In the genomic region with DNA sequence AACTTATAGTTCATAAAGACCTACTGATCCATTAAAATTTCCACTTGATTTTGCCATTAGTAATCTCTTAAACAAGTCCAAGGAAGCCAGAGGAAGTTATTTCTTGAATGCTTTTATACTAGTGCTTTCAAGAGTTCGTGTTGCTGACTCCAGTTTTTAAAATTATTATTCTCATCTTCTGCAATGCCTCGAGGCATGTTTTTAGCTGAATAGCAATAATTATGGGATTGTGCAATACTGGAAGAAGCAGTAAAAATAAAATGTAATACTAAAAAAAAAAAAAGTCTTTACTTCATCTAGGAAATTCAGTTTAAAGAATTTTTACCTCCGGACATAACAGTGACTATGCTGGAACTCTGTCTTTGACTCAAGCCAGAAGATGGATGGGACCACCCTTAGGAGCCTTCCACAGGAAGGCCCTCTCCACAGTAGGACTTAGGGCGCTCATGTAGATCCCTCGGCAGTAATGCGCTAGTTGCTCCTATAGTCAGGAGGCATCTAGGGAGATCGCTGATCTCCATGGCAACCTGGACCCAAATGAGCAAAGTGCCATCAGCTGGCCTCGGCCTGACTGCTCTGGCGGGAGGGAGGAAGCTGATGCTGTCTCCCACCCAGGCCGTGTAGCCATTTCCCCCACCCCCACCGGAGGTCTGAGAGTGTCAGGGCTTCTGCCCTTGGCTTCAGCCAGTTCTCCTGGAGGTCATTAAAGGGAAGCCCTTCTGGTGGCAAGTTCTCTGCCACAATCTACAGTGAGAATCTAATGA, we compare ENCODE assay signal across 18 cellular contexts. TPM values are rescaled to one million over a fixed set of nuclear protein-coding genes. Genes with fewer than 3 reads are reported as not detected.
A peak's percentile ranks its signal among the peaks of the same experiment; 100 is the strongest.
DNase-seq lines count a peak whose midpoint lies in the region; ATAC-seq, FAIRE-seq and TF ChIP-seq lines count a peak whose summit lies in the region.
"Had no signal": no experiment of that assay in that cellular context is flagged by ENCODE, and none has a peak within 500 bp of the region (broad histone marks: within the 10 kb centered on the region; RNA-seq: fewer than 3 reads in every experiment).

No MANE protein-coding gene starts in this region.

- no peak for TF ChIP-seq RAD21 in GM12878 (IDR thresholded peaks at IDR 0.05; ENCODE audit: insufficient read depth, low read depth, low read length)

- no peak overlapping the region for H3K4me2 ChIP-seq in GM12878 (ENCODE audit: control insufficient read depth, insufficient read depth)
- H3K4me2 ChIP-seq: BLaER1 had no signal

- no peak for TF ChIP-seq EP300 in GM12878 (IDR thresholded peaks at IDR 0.05; ENCODE audit: borderline replicate concordance in 1 of 2, control insufficient read depth in 1 of 2, low read depth in 2 of 2, low read length in 2 of 2)

- no peak for FAIRE-seq in GM12878 (lab: Jason Lieb, UNC)
- FAIRE-seq: GM12891, small intestine had no signal

- H4K20me1 ChIP-seq in GM12878 (ENCODE audit: control insufficient read depth, insufficient read depth) = no peaks in the 10 kb centered on the region
- H4K20me1 ChIP-seq: BLaER1 had no signal

- TF ChIP-seq CTCF in HFFc6 (IDR thresholded peaks at IDR 0.05) (no peak), GM12878 (IDR thresholded peaks at IDR 0.05 in 2 of 3, conservative IDR thresholded peaks at IDR 0.05 in 1 of 3; ENCODE audit: control insufficient read depth in 2 of 3, extremely low read depth in 1 of 3, insufficient read depth in 1 of 3, low read depth in 3 of 3, low read length in 3 of 3) (no peak), right lobe of liver (IDR thresholded peaks at IDR 0.05) (no peak), omental fat pad (IDR thresholded peaks at IDR 0.05) (no peak)

- ATAC-seq in GM12878 = no peak
- ATAC-seq in right lobe of liver = peak; percentile 14 to 29 (median 26)
- no peak for ATAC-seq in omental fat pad (ENCODE audit: low FRiP score)
- no peak for ATAC-seq in HG03565 (IDR thresholded peaks at IDR 0.05; ENCODE audit: unreplicated experiment)
- no peak for ATAC-seq in GM21529 (IDR thresholded peaks at IDR 0.05; ENCODE audit: unreplicated experiment)
- ATAC-seq: left colon; natural killer cell treated with Interleukin-12 subunit alpha and Interleukin-12 subunit beta and Interleukin-15 and Interleukin-18, amount 100 ng/mL, for 72 hours had no signal

- SMC1A ChIA-PET in GM12878 (lab: Charles Lee; ENCODE audit: uncharacterized antibody, unreplicated experiment) = interaction anchor here (1.0 to 7.8 kb wide), 6 partner anchors 10 to 59 kb away, joined by 3 to 57 read pairs (median 18); no protein-coding TSS in a partner anchor

- H3K27ac ChIP-seq in GM12878 (ENCODE audit: control insufficient read depth, insufficient read depth) (peak overlapping the region; percentile 49), right lobe of liver (peak overlapping the region in 2 of 3 donors; percentile 3 to 39), subcutaneous abdominal adipose tissue (ENCODE audit: low read depth, low read length) (peak overlapping the region; percentile 13)
- H3K27ac ChIP-seq: BLaER1, SJSA1 had no signal

- in situ Hi-C loops in GM12878 (cut with MboI) = loop anchor here (25.0 kb wide), 1 partner anchor 1758 kb away; a partner anchor contains a TSS

- 56% methylated on average over 11 of the region's 11 CpGs for WGBS in GM12878 (ENCODE audit: insufficient coverage, insufficient replicate concordance, low lambda C conversion rate, missing lambda C conversion rate)
- WGBS in right lobe of liver (ENCODE audit: insufficient coverage, low coverage, low lambda C conversion rate, missing lambda C conversion rate) = 41% methylated on average over 5 of the region's 11 CpGs

- intact Hi-C loops in GM12878 (cut with micrococcal nuclease; ENCODE audit: unreplicated experiment) (no loop called here), right lobe of liver (cut with DNase I) (no loop called here)

- H3K4me1 Mint-ChIP-seq in HFFc6 (ENCODE audit: low read depth) = no peaks in the 10 kb centered on the region

- H3K27ac Mint-ChIP-seq in HFFc6 = no peak overlapping the region
- H3K27ac Mint-ChIP-seq: natural killer cell treated with Interleukin-12 subunit alpha and Interleukin-12 subunit beta and Interleukin-15 and Interleukin-18, amount 100 ng/mL, for 72 hours; stimulated activated naive CD8-positive, alpha-beta T cell treated with anti-CD3 and anti-CD28 coated beads, Interleukin-15, Interleukin-2, amounts not matched to agents 100 ng/mL and 50 ng/mL, for 24 hours had no signal

- POLR2A ChIA-PET in GM12878 (lab: Charles Lee) = no interaction called here

- H3K79me2 ChIP-seq in GM12878 (ENCODE audit: control insufficient read depth, insufficient read depth, low read length) = peaks cover 12% of the 10 kb centered on the region

- BruUV-seq in GM12878 (replicated peaks; lab: Mats Ljungman, UMichigan) = no TSS peak

- no peak overlapping the region for H3K4me3 Mint-ChIP-seq in HFFc6
- H3K4me3 Mint-ChIP-seq: natural killer cell treated with Interleukin-12 subunit alpha and Interleukin-12 subunit beta and Interleukin-15 and Interleukin-18, amount 100 ng/mL, for 72 hours; stimulated activated naive CD8-positive, alpha-beta T cell treated with anti-CD3 and anti-CD28 coated beads, Interleukin-15, Interleukin-2, amounts not matched to agents 100 ng/mL and 50 ng/mL, for 24 hours had no signal

- DNase-seq in HFFc6 (peak; percentile 24), GM12878 (ENCODE audit: low read depth, low spot score) (no peak), right lobe of liver (no peak), omental fat pad (ENCODE audit: low spot score) (no peak)
- DNase-seq: activated CD4-positive, alpha-beta T cell treated with anti-CD3 and anti-CD28 coated beads, Interleukin-2, amount 50 U/mL, for 1 hour; amygdala; hippocampal formation; NCI-H2107; small intestine had no signal

- H3K4me3 ChIP-seq in GM12878 (no peak overlapping the region), right lobe of liver (no peak overlapping the region), subcutaneous abdominal adipose tissue (ENCODE audit: low read depth in 1 of 5, low read length in 5 of 5) (no peak overlapping the region)
- H3K4me3 ChIP-seq: BLaER1, SJSA1 had no signal

- H3K27me3 Mint-ChIP-seq in HFFc6 (ENCODE audit: insufficient read depth) = peaks cover 6% of the 10 kb centered on the region; the same call in 1 of the 2 replicates
- H3K27me3 Mint-ChIP-seq: natural killer cell treated with Interleukin-12 subunit alpha and Interleukin-12 subunit beta and Interleukin-15 and Interleukin-18, amount 100 ng/mL, for 72 hours had no signal

- H3K9me3 ChIP-seq in GM12878 (replicated peaks; ENCODE audit: control insufficient read depth, insufficient read depth, low read length) (no peaks in the 10 kb centered on the region), right lobe of liver (no peaks in the 10 kb centered on the region), subcutaneous abdominal adipose tissue (ENCODE audit: control insufficient read depth in 5 of 5, low read length in 5 of 5) (no peaks in the 10 kb centered on the region)
- H3K9me3 ChIP-seq: BLaER1, SJSA1 had no signal

- H3K27me3 ChIP-seq in GM12878 (replicated peaks in 1 of 2; ENCODE audit: control insufficient read depth in 2 of 2, insufficient read depth in 2 of 2, low read length in 1 of 2) (no peaks in the 10 kb centered on the region), right lobe of liver (no peaks in the 10 kb centered on the region), subcutaneous abdominal adipose tissue (ENCODE audit: control insufficient read depth in 5 of 5, insufficient read depth in 4 of 5, low read length in 5 of 5) (no peaks in the 10 kb centered on the region)
- H3K27me3 ChIP-seq: BLaER1, SJSA1 had no signal

- CTCF ChIA-PET in GM12878 (lab: Yijun Ruan, JAX) = interaction anchor here (1.3 to 1.7 kb wide), 2 partner anchors 11 to 15 kb away, joined by 4 to 5 read pairs; no protein-coding TSS in a partner anchor

- H3K9ac ChIP-seq in GM12878 (ENCODE audit: control insufficient read depth, insufficient read depth, low read length) (no peak overlapping the region), subcutaneous abdominal adipose tissue (ENCODE audit: low read length in 5 of 5) (no peak overlapping the region)
- H3K9ac ChIP-seq: BLaER1 had no signal

- H3K4me1 ChIP-seq in GM12878 (ENCODE audit: control insufficient read depth, insufficient read depth, low read length) = peaks cover 39% of the 10 kb centered on the region
- H3K4me1 ChIP-seq in right lobe of liver = peaks cover 0 to 18% (median 0%) of the 10 kb centered on the region in 4 donors
- peaks cover 5 to 45% (median 32%) of the 10 kb centered on the region in 5 donors for H3K4me1 ChIP-seq in subcutaneous abdominal adipose tissue (ENCODE audit: control insufficient read depth in 5 of 5, insufficient read depth in 5 of 5, low read length in 5 of 5)

- RAD21 ChIA-PET in GM12878 (lab: Charles Lee; ENCODE audit: unreplicated experiment) = interaction anchor here (1.1 to 8.2 kb wide), 2 partner anchors 17 to 54 kb away, joined by 3 to 63 read pairs; no protein-coding TSS in a partner anchor

- H3K9me3 Mint-ChIP-seq in HFFc6 = no peaks in the 10 kb centered on the region
- H3K9me3 Mint-ChIP-seq: natural killer cell treated with Interleukin-12 subunit alpha and Interleukin-12 subunit beta and Interleukin-15 and Interleukin-18, amount 100 ng/mL, for 72 hours; stimulated activated naive CD8-positive, alpha-beta T cell treated with anti-CD3 and anti-CD28 coated beads, Interleukin-15, Interleukin-2, amounts not matched to agents 100 ng/mL and 50 ng/mL, for 24 hours had no signal

- H3K36me3 Mint-ChIP-seq in HFFc6 (ENCODE audit: low read depth) = no peaks in the 10 kb centered on the region
- H3K36me3 Mint-ChIP-seq: natural killer cell treated with Interleukin-12 subunit alpha and Interleukin-12 subunit beta and Interleukin-15 and Interleukin-18, amount 100 ng/mL, for 72 hours had no signal

- no peak overlapping the region for H2AFZ ChIP-seq in GM12878 (ENCODE audit: control insufficient read depth, low read depth, low read length)

- TF ChIP-seq POLR2A in GM12878 (IDR thresholded peaks at IDR 0.05; ENCODE audit: low read depth, low read length) (no peak), right lobe of liver (IDR thresholded peaks at IDR 0.05) (no peak)

- H3K36me3 ChIP-seq in GM12878 (ENCODE audit: control insufficient read depth in 2 of 2, insufficient read depth in 2 of 2, low read length in 1 of 2) = peaks cover 0 to 4% of the 10 kb centered on the region in 2 experiments; a peak in 2 of 4 replicates
- H3K36me3 ChIP-seq in right lobe of liver = no peaks in the 10 kb centered on the region
- no peaks in the 10 kb centered on the region for H3K36me3 ChIP-seq in subcutaneous abdominal adipose tissue (ENCODE audit: control insufficient read depth in 5 of 5, insufficient read depth in 5 of 5, low read length in 5 of 5)
- H3K36me3 ChIP-seq: BLaER1 had no signal

RNA-seq across cellular contexts. Expression of a gene that starts 56.7 kb away (rescaled TPM):
- total RNA-seq in HFFc6 (2021; fragmentation: NEBNext Ultra II Directional; extraction: Animal tissue kit (Norgen Biotek cat#: 25700)) = under 1 TPM; 0.06 to 0.36 (median 0.18) TPM
- 289 and 314 TPM in 2 replicates for total RNA-seq in GM12878 (2013; cell fraction: nucleolus; rRNA removed)
- total RNA-seq in GM12878 (2014; rRNA removed) (54.7 and 57.5 TPM in 2 replicates), GM12878 (2014; rRNA removed; fragmentation: Illumina TruSeq; extraction: Trizol) (44.1 and 46.1 TPM in 2 replicates), GM12878 (2021) (94.7 and 96.7 TPM in 2 replicates), right lobe of liver (10 to 100 TPM; 17.4 to 55.0 (median 33.9) TPM), omental fat pad (100 to 1,000 TPM in 2 of 4 donors, 10 to 100 TPM in 2; 56.1 to 214 (median 88.1) TPM)
- 14.1 TPM for polyA plus RNA-seq in GM12878 (2011; ENCODE audit: low read depth)
- polyA plus RNA-seq in GM12878 (2011; rRNA removed) (31.4 and 41.3 TPM in 2 replicates), GM12878 (2014; fragmentation: Illumina TruSeq; extraction: Trizol) (43.6 and 48.4 TPM in 2 replicates), GM12878 (2014; fragmentation: Nextera tagmentation; extraction: Ambion mirVana) (10 to 100 TPM in 1 of 2 experiments, 1 to 10 TPM in 1; 8.2 to 10.4 TPM), GM12878 (2014; rRNA removed) (48.2 and 56.5 TPM in 2 replicates), GM12878 (2016; fragmentation: Nextera tagmentation; extraction: Ambion mirVana) (10 to 100 TPM; 55.5 to 56.0 TPM)
- polyA plus RNA-seq in GM12878 (2011; cell fraction: cytosol; rRNA removed) = 22.3 and 23.6 TPM in 2 replicates
- polyA plus RNA-seq in GM12878 (2011; cell fraction: nucleus; rRNA removed) = 127 and 131 TPM in 2 replicates
- 24.5 and 32.2 TPM in 2 replicates for polyA plus RNA-seq in GM12878 (2012)
- polyA minus RNA-seq in GM12878 (2011; rRNA and poly(A)+ RNA removed) = 88.0 and 110 TPM in 2 replicates
- polyA minus RNA-seq in GM12878 (2011; cell fraction: cytosol; rRNA and poly(A)+ RNA removed) = 13.4 and 14.3 TPM in 2 replicates
- 88.4 and 117 TPM in 2 replicates for polyA minus RNA-seq in GM12878 (2011; cell fraction: nucleus; rRNA and poly(A)+ RNA removed)

Comparison
In these comparisons a context has a peak if more than half of its experiments do, and no peak if none do; other contexts are left out.
1. ATAC-seq: peak in right lobe of liver (4 of 4); none in GM12878 (single experiment), omental fat pad (single experiment), HG03565 (single experiment) and GM21529 (single experiment).
2. RNA of a gene that starts 56.7 kb away (total RNA-seq): 56.1 to 214 TPM in omental fat pad, 44.1 to 314 TPM in GM12878 and 17.4 to 55.0 TPM in right lobe of liver; 0.06 to 0.36 TPM in HFFc6; every median in the first group is over 10 times any median in the second.
3. Peak in every context shown above with its lines, with median percentiles within 50 percentile points of each other: H3K27ac ChIP-seq.